ENCODE assay signal across 21 cellular contexts in genomic region chr13:43263047-43263446, GRCh38.
"Had no signal": no experiment of that assay in that cellular context is flagged by ENCODE, and none has a peak within 500 bp of the region (broad histone marks: within the 10 kb centered on the region; RNA-seq: fewer than 3 reads in every experiment).

No MANE protein-coding gene starts in this region.

- H3K36me3 ChIP-seq: spleen, uterus had no signal

- H3K4me1 ChIP-seq: spleen, testis, uterus had no signal

- ATAC-seq: activated CD4-positive, CD25-positive, alpha-beta regulatory T cell treated with anti-CD3 and anti-CD28 coated beads, Interleukin-2, amount 50 U/mL, for 24 hours; activated CD8-positive, alpha-beta memory T cell treated with anti-CD3 and anti-CD28 coated beads, Interleukin-2, amount 10 ng/mL, durations not matched to agents 7 days and 5 days; activated CD8-positive, alpha-beta T cell treated with anti-CD3 and anti-CD28 coated beads for 36 hours; left colon; natural killer cell had no signal

- DNase-seq: activated CD4-positive, alpha-beta T cell treated with anti-CD3 and anti-CD28 coated beads, Interleukin-2, amount 10 ng/mL, durations not matched to agents 24 days and 14 days; activated CD8-positive, alpha-beta memory T cell treated with anti-CD3 and anti-CD28 coated beads, Interleukin-2, amount 10 ng/mL, durations not matched to agents 7 days and 5 days; activated CD8-positive, alpha-beta T cell treated with anti-CD3 and anti-CD28 coated beads for 36 hours; activated effector memory CD4-positive, alpha-beta T cell treated with anti-CD3 and anti-CD28 coated beads, Interleukin-2, amount 50 U/mL, for 16 hours; activated naive CD4-positive, alpha-beta T cell treated with anti-CD3 and anti-CD28 coated beads, Interleukin-2, amount 10 ng/mL, durations not matched to agents 7 days and 5 days; activated T-cell treated with anti-CD3 and anti-CD28 coated beads for 4 hours; amygdala; cortex of kidney; foreskin fibroblast; hypothalamus; left colon; natural killer cell; retina; spleen; stimulated activated CD4-positive, alpha-beta T cell treated with anti-CD3 and anti-CD28 coated beads, Interleukin-4, amount 100 ng/mL, for 1 hour; stimulated activated naive CD4-positive, alpha-beta T cell; testis; trophoblast cell; uterus had no signal

- H3K27me3 ChIP-seq: spleen, testis, uterus had no signal

- H3K27ac ChIP-seq: spleen, testis, uterus, VCaP had no signal

- H3K4me3 ChIP-seq: spleen, testis, uterus had no signal

- H3K9me3 ChIP-seq: spleen, testis, uterus had no signal
